Comparison of ENCODE assay signal across 24 cellular contexts in the genomic region with DNA sequence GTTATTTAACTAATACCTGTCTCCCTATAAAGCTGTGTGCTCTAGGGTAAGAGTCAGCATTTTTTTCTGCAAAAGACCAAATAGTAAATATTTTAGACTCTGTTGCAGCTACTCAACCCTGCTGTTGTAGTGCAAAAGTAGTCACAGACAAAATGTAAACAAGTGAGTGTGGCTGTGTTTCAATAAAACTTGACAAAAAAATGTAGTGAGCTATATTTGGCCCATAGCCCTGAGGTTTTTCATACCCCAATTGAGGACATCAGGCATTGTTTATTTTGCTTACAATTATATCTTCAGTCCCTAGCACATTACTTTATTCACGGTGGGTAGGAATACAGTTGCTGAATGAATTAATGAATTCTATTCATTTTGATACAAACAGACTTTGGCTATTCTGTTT. TPM values are rescaled to one million over a fixed set of nuclear protein-coding genes. Genes with fewer than 3 reads are reported as not detected.
DNase-seq lines count a peak whose midpoint lies in the region; ATAC-seq, FAIRE-seq and TF ChIP-seq lines count a peak whose summit lies in the region.
"Had no signal": no experiment of that assay in that cellular context is flagged by ENCODE, and none has a peak within 500 bp of the region (broad histone marks: within the 10 kb centered on the region; RNA-seq: fewer than 3 reads in every experiment).

No MANE protein-coding gene starts in this region.

- H3K79me2 ChIP-seq in trophoblast cell (ENCODE audit: control insufficient read depth, insufficient read depth, low read length, poor library complexity): no peaks in the 10 kb centered on the region

- TF ChIP-seq POLR2A in H54 (IDR thresholded peaks at IDR 0.05; ENCODE audit: low read depth, low read length): no peak
- TF ChIP-seq POLR2A in esophagus muscularis mucosa (IDR thresholded peaks at IDR 0.05; ENCODE audit: low read depth): no peak

- H2BK120ac ChIP-seq in trophoblast cell (ENCODE audit: insufficient read depth, low read length, poor library complexity): no peak overlapping the region

- H3K36me3 ChIP-seq in WERI-Rb-1 (no peaks in the 10 kb centered on the region), esophagus muscularis mucosa (no peaks in the 10 kb centered on the region), trophoblast cell (ENCODE audit: control insufficient read depth in 1 of 2, insufficient read depth in 2 of 2, low read length in 2 of 2) (no peaks in the 10 kb centered on the region)
- H3K36me3 ChIP-seq: BE2C; BLaER1 treated with 17β-estradiol and CSF1 and Interleukin-3, amounts not matched to agents 10 nM and 100 nM; HAP-1 had no signal

- no peak overlapping the region for H3K9ac ChIP-seq in trophoblast cell (ENCODE audit: low read length)
- H3K9ac ChIP-seq: BLaER1 treated with 17β-estradiol and CSF1 and Interleukin-3, amounts not matched to agents 10 nM and 100 nM had no signal

- no peak for TF ChIP-seq EP300 in esophagus muscularis mucosa (IDR thresholded peaks at IDR 0.05)

- peak; percentile 11 for FAIRE-seq in H54 (lab: Jason Lieb, UNC)
- FAIRE-seq: A549, D721Med, GM12891, GM18507 had no signal

- H2BK12ac ChIP-seq in trophoblast cell (ENCODE audit: low read length): no peak overlapping the region

- H4K8ac ChIP-seq in trophoblast cell (ENCODE audit: low read depth, low read length): no peak overlapping the region

- H3K4me1 ChIP-seq in esophagus muscularis mucosa: no peaks in the 10 kb centered on the region
- peaks cover 0 to under 1% of the 10 kb centered on the region in 2 experiments for H3K4me1 ChIP-seq in trophoblast cell (ENCODE audit: control insufficient read depth in 1 of 2, insufficient read depth in 2 of 2, low read length in 2 of 2)
- H3K4me1 ChIP-seq: A549, BE2C, HAP-1 had no signal

- WGBS in esophagus muscularis mucosa: 58% methylated on average over 1 of the region's 1 CpG
- WGBS in trophoblast cell (ENCODE audit: extremely low coverage, insufficient coverage, insufficient read length): no CpG with 5 or more reads among the region's 1 CpG

- H3K4me3 ChIP-seq in WERI-Rb-1 (ENCODE audit: low read depth, low read length) (no peak overlapping the region), esophagus muscularis mucosa (no peak overlapping the region), trophoblast cell (ENCODE audit: low read depth, low read length) (no peak overlapping the region)
- H3K4me3 ChIP-seq: A549; BLaER1 treated with 17β-estradiol and CSF1 and Interleukin-3, amounts not matched to agents 10 nM and 100 nM; GM23338; HAP-1 had no signal

- intact Hi-C loops in esophagus muscularis mucosa (cut with DNase I): no loop called here

- H3K4ac ChIP-seq in trophoblast cell (ENCODE audit: low read depth, low read length): no peak overlapping the region

- DNase-seq in H54 (ENCODE audit: insufficient read length, low spot score) (no peak), WERI-Rb-1 (no peak), esophagus muscularis mucosa (ENCODE audit: extremely low spot score) (peak; percentile 10), midbrain (lab: John Stamatoyannopoulos, UW) (no peak), trophoblast cell (no peak), HuH-7.5 (ENCODE audit: low spot score) (no peak)
- DNase-seq: 8988T; ACHN; AML-193; BE2C; CD4-positive, alpha-beta T cell; CD8-positive, alpha-beta memory T cell; DMS 273 treated with DMSO at 0.1 percent for 48 hours; DMS79; GF-D8; HFFc6 had no signal

- H3K18ac ChIP-seq in trophoblast cell (ENCODE audit: low read length): no peak overlapping the region

- H2AK5ac ChIP-seq in trophoblast cell (ENCODE audit: low read length): no peak overlapping the region

- no peak overlapping the region for H2BK5ac ChIP-seq in trophoblast cell (ENCODE audit: low read depth, low read length, poor library complexity)

- H3K4me2 ChIP-seq in trophoblast cell (ENCODE audit: low read length): no peak overlapping the region
- H3K4me2 ChIP-seq: A549; BLaER1 treated with 17β-estradiol and CSF1 and Interleukin-3, amounts not matched to agents 10 nM and 100 nM; GM23338 had no signal

- H2AFZ ChIP-seq in trophoblast cell (ENCODE audit: insufficient read depth, low read length, poor library complexity): no peak overlapping the region
- H2AFZ ChIP-seq: GM23338 had no signal

- H3K27ac ChIP-seq in WERI-Rb-1 (peak overlapping the region; percentile 44), esophagus muscularis mucosa (replicated peaks in 1 of 4) (no peak overlapping the region), trophoblast cell (ENCODE audit: low read depth, low read length) (no peak overlapping the region)
- H3K27ac ChIP-seq: A549; BLaER1 treated with 17β-estradiol and CSF1 and Interleukin-3, amounts not matched to agents 10 nM and 100 nM had no signal

- H3K9me3 ChIP-seq in WERI-Rb-1 (ENCODE audit: severe bottlenecking) (no peaks in the 10 kb centered on the region), esophagus muscularis mucosa (no peaks in the 10 kb centered on the region), trophoblast cell (ENCODE audit: insufficient read depth, low read depth, low read length) (no peaks in the 10 kb centered on the region)
- H3K9me3 ChIP-seq: A549, BE2C, HAP-1 had no signal

- no peaks in the 10 kb centered on the region for H3K79me1 ChIP-seq in trophoblast cell (ENCODE audit: low read length)

- no peak overlapping the region for H3K23ac ChIP-seq in trophoblast cell (ENCODE audit: low read length)

- no peak overlapping the region for H4K12ac ChIP-seq in trophoblast cell (ENCODE audit: low read depth, low read length)

- no peak overlapping the region for H4K91ac ChIP-seq in trophoblast cell (ENCODE audit: low read depth, low read length)

- H3K14ac ChIP-seq in trophoblast cell (ENCODE audit: low read length): no peak overlapping the region

- H3K27me3 ChIP-seq in WERI-Rb-1 (ENCODE audit: insufficient read depth, low read depth, severe bottlenecking) (no peaks in the 10 kb centered on the region), esophagus muscularis mucosa (no peaks in the 10 kb centered on the region), trophoblast cell (ENCODE audit: insufficient read depth, low read length) (no peaks in the 10 kb centered on the region)
- H3K27me3 ChIP-seq: BE2C; BLaER1 treated with 17β-estradiol and CSF1 and Interleukin-3, amounts not matched to agents 10 nM and 100 nM had no signal

- no peak for ATAC-seq in HG02642 (IDR thresholded peaks at IDR 0.05; ENCODE audit: poor library complexity, unreplicated experiment)
- ATAC-seq: GM23338 had no signal

- TF ChIP-seq CTCF in WERI-Rb-1 (IDR thresholded peaks at IDR 0.05; ENCODE audit: low read depth, low read length): no peak
- no peak for TF ChIP-seq CTCF in esophagus muscularis mucosa (IDR thresholded peaks at IDR 0.05)

RNA-seq across cellular contexts. Expression of a gene that starts 58.7 kb away (rescaled TPM):
- total RNA-seq in esophagus muscularis mucosa: 10 to 100 TPM; 54.0 to 83.1 (median 63.6) TPM
- 17.5 and 19.4 TPM in 2 replicates for polyA plus RNA-seq in trophoblast cell (2013)
